In genomic region chr13:75458696-75459422, GRCh38 we compare ENCODE assay signal across 1 cellular context.
TF ChIP-seq lines count a peak whose summit lies in the region.

No MANE protein-coding gene starts in this region.

TF ChIP-seq in HepG2, 621 proteins besides CTCF, POLR2A, EP300 and RAD21 (continued from another document and continues in another):
- TF ChIP-seq, protein P1, sequence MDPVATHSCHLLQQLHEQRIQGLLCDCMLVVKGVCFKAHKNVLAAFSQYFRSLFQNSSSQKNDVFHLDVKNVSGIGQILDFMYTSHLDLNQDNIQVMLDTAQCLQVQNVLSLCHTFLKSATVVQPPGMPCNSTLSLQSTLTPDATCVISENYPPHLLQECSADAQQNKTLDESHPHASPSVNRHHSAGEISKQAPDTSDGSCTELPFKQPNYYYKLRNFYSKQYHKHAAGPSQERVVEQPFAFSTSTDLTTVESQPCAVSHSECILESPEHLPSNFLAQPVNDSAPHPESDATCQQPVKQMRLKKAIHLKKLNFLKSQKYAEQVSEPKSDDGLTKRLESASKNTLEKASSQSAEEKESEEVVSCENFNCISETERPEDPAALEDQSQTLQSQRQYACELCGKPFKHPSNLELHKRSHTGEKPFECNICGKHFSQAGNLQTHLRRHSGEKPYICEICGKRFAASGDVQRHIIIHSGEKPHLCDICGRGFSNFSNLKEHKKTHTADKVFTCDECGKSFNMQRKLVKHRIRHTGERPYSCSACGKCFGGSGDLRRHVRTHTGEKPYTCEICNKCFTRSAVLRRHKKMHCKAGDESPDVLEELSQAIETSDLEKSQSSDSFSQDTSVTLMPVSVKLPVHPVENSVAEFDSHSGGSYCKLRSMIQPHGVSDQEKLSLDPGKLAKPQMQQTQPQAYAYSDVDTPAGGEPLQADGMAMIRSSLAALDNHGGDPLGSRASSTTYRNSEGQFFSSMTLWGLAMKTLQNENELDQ (CRISPR knock-in tag; IDR thresholded peaks at IDR 0.05; ENCODE audit: borderline replicate concordance): no peak
- TF ChIP-seq ZNF253 (CRISPR knock-in tag; IDR thresholded peaks at IDR 0.05; ENCODE audit: borderline replicate concordance) (no peak), RBM22 (optimal IDR thresholded peaks at IDR 0.05; ENCODE audit: low read length) (peak; percentile 100), SPEN (CRISPR knock-in tag; IDR thresholded peaks at IDR 0.05; ENCODE audit: low read depth) (peak; percentile 48; the same call in 1 of the 2 replicates), AHR (CRISPR knock-in tag; IDR thresholded peaks at IDR 0.05) (peak; percentile 88; the same call in 1 of the 2 replicates), SOX6 (IDR thresholded peaks at IDR 0.05) (no peak), SOX6 (CRISPR knock-in tag; IDR thresholded peaks at IDR 0.05) (peak; percentile 98), NFKBIZ (CRISPR knock-in tag; IDR thresholded peaks at IDR 0.05) (peak; percentile 87), KMT2A (CRISPR knock-in tag; IDR thresholded peaks at IDR 0.05) (peak; percentile 77), ZNF224 (CRISPR knock-in tag; IDR thresholded peaks at IDR 0.05) (no peak), ZNF337 (CRISPR knock-in tag; IDR thresholded peaks at IDR 0.05; ENCODE audit: borderline replicate concordance, low read depth) (no peak), ZNF589 (CRISPR knock-in tag; conservative IDR thresholded peaks at IDR 0.05) (0 out of 2 replicates have a peak, but pooled peaks have one; percentile 30), SSRP1 (CRISPR knock-in tag; IDR thresholded peaks at IDR 0.05) (peak; percentile 54; the same call in 1 of the 2 replicates), KDM3A (CRISPR knock-in tag; IDR thresholded peaks at IDR 0.05; ENCODE audit: low read depth) (no peak), ZNF616 (CRISPR knock-in tag; IDR thresholded peaks at IDR 0.05; ENCODE audit: low read depth) (no peak), NFYC (CRISPR knock-in tag; IDR thresholded peaks at IDR 0.05) (no peak), SMARCE1 (IDR thresholded peaks at IDR 0.05; ENCODE audit: borderline replicate concordance) (no peak), ZNF615 (CRISPR knock-in tag; IDR thresholded peaks at IDR 0.05; ENCODE audit: borderline replicate concordance) (no peak), DRAP1 (CRISPR knock-in tag; IDR thresholded peaks at IDR 0.05) (peak; percentile 55), BHLHE40 (IDR thresholded peaks at IDR 0.05; ENCODE audit: low read length) (peak; percentile 20; the same call in 1 of the 2 replicates), ZNF646 (CRISPR knock-in tag; IDR thresholded peaks at IDR 0.05) (peak; percentile 89; the same call in 1 of the 2 replicates), CEBPG (CRISPR knock-in tag; IDR thresholded peaks at IDR 0.05) (peak; percentile 90), HNRNPUL1 (IDR thresholded peaks at IDR 0.05; ENCODE audit: low read depth, low read length) (no peak), ZNF367 (CRISPR knock-in tag; IDR thresholded peaks at IDR 0.05; ENCODE audit: borderline replicate concordance) (no peak), ONECUT2 (CRISPR knock-in tag; IDR thresholded peaks at IDR 0.05) (peak; percentile 77), HOXA3 (CRISPR knock-in tag; IDR thresholded peaks at IDR 0.05) (peak; percentile 83), NFE2 (CRISPR knock-in tag; IDR thresholded peaks at IDR 0.05) (no peak), ZNF546 (CRISPR knock-in tag; conservative IDR thresholded peaks at IDR 0.05) (no peak), AGO2 (optimal IDR thresholded peaks at IDR 0.05; ENCODE audit: low read depth, low read length) (no peak), TRIM24 (CRISPR knock-in tag; IDR thresholded peaks at IDR 0.05) (0 out of 2 replicates have a peak, but pooled peaks have one; percentile 60), MAFG (CRISPR knock-in tag; IDR thresholded peaks at IDR 0.05) (no peak), EZH2 (conservative IDR thresholded peaks at IDR 0.05; ENCODE audit: low read depth, low read length) (no peak), LCORL (IDR thresholded peaks at IDR 0.05) (no peak), LCORL (CRISPR knock-in tag; IDR thresholded peaks at IDR 0.05) (peak; percentile 80), ZIK1 (CRISPR knock-in tag; IDR thresholded peaks at IDR 0.05; ENCODE audit: borderline replicate concordance, low read depth) (no peak), ZNF317 (CRISPR knock-in tag; IDR thresholded peaks at IDR 0.05) (peak; percentile 65), ZNF432 (CRISPR knock-in tag; IDR thresholded peaks at IDR 0.05; ENCODE audit: borderline replicate concordance) (no peak), CENPT (CRISPR knock-in tag; IDR thresholded peaks at IDR 0.05; ENCODE audit: low read depth) (no peak), HNRNPL (IDR thresholded peaks at IDR 0.05; ENCODE audit: low read depth, low read length) (peak; percentile 84; the same call in 1 of the 2 replicates), ZNF572 (CRISPR knock-in tag; IDR thresholded peaks at IDR 0.05) (no peak), ZNF550 (CRISPR knock-in tag; IDR thresholded peaks at IDR 0.05; ENCODE audit: borderline replicate concordance) (no peak), ZNF234 (CRISPR knock-in tag; conservative IDR thresholded peaks at IDR 0.05) (no peak), ZNF513 (CRISPR knock-in tag; conservative IDR thresholded peaks at IDR 0.05) (no peak), GFI1 (CRISPR knock-in tag; IDR thresholded peaks at IDR 0.05; ENCODE audit: borderline replicate concordance) (peak; percentile 86), SMAD1 (CRISPR knock-in tag; IDR thresholded peaks at IDR 0.05; ENCODE audit: borderline replicate concordance, low read depth) (no peak), NR2F1 (CRISPR knock-in tag; IDR thresholded peaks at IDR 0.05) (peak in 1 of 2 experiments; percentile 46; a peak in 1 of 4 replicates), NKX3-1 (CRISPR knock-in tag; IDR thresholded peaks at IDR 0.05) (no peak), ZEB1 (IDR thresholded peaks at IDR 0.05; ENCODE audit: insufficient replicate concordance, low read depth) (peak; percentile 50), KLF13 (CRISPR knock-in tag; IDR thresholded peaks at IDR 0.05) (no peak), ZNF17 (CRISPR knock-in tag; IDR thresholded peaks at IDR 0.05) (no peak)
- TF ChIP-seq, protein P2, sequence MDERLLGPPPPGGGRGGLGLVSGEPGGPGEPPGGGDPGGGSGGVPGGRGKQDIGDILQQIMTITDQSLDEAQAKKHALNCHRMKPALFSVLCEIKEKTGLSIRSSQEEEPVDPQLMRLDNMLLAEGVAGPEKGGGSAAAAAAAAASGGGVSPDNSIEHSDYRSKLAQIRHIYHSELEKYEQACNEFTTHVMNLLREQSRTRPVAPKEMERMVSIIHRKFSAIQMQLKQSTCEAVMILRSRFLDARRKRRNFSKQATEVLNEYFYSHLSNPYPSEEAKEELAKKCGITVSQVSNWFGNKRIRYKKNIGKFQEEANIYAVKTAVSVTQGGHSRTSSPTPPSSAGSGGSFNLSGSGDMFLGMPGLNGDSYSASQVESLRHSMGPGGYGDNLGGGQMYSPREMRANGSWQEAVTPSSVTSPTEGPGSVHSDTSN (CRISPR knock-in tag; IDR thresholded peaks at IDR 0.05): no peak
- TF ChIP-seq, protein P3, sequence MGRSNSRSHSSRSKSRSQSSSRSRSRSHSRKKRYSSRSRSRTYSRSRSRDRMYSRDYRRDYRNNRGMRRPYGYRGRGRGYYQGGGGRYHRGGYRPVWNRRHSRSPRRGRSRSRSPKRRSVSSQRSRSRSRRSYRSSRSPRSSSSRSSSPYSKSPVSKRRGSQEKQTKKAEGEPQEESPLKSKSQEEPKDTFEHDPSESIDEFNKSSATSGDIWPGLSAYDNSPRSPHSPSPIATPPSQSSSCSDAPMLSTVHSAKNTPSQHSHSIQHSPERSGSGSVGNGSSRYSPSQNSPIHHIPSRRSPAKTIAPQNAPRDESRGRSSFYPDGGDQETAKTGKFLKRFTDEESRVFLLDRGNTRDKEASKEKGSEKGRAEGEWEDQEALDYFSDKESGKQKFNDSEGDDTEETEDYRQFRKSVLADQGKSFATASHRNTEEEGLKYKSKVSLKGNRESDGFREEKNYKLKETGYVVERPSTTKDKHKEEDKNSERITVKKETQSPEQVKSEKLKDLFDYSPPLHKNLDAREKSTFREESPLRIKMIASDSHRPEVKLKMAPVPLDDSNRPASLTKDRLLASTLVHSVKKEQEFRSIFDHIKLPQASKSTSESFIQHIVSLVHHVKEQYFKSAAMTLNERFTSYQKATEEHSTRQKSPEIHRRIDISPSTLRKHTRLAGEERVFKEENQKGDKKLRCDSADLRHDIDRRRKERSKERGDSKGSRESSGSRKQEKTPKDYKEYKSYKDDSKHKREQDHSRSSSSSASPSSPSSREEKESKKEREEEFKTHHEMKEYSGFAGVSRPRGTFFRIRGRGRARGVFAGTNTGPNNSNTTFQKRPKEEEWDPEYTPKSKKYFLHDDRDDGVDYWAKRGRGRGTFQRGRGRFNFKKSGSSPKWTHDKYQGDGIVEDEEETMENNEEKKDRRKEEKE (IDR thresholded peaks at IDR 0.05): no peak
- TF ChIP-seq, protein P4, sequence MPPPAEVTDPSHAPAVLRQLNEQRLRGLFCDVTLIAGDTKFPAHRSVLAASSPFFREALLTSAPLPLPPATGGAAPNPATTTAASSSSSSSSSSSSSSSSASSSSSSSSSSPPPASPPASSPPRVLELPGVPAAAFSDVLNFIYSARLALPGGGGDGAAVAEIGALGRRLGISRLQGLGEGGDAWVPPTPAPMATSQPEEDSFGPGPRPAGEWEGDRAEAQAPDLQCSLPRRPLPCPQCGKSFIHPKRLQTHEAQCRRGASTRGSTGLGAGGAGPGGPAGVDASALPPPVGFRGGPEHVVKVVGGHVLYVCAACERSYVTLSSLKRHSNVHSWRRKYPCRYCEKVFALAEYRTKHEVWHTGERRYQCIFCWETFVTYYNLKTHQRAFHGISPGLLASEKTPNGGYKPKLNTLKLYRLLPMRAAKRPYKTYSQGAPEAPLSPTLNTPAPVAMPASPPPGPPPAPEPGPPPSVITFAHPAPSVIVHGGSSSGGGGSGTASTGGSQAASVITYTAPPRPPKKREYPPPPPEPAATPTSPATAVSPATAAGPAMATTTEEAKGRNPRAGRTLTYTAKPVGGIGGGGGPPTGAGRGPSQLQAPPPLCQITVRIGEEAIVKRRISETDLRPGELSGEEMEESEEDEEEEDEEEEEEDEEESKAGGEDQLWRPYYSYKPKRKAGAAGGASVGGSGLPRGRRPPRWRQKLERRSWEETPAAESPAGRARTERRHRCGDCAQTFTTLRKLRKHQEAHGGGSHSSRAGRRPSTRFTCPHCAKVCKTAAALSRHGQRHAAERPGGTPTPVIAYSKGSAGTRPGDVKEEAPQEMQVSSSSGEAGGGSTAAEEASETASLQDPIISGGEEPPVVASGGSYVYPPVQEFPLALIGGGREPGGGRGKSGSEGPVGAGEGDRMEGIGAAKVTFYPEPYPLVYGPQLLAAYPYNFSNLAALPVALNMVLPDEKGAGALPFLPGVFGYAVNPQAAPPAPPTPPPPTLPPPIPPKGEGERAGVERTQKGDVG (CRISPR knock-in tag; IDR thresholded peaks at IDR 0.05; ENCODE audit: borderline replicate concordance): no peak
